10 cellular contexts compared by ENCODE assay signal in genomic region chr7:5823504-5824296, GRCh38. TPM values are rescaled to one million over a fixed set of nuclear protein-coding genes. Genes with fewer than 3 reads are reported as not detected.
A peak's percentile ranks its signal among the peaks of the same experiment; 100 is the strongest.
DNase-seq lines count a peak whose midpoint lies in the region; ATAC-seq, FAIRE-seq and TF ChIP-seq lines count a peak whose summit lies in the region.
"Not testable (repeated sequence)": the region's sequence is repeated elsewhere in the genome, so short reads cannot be mapped to it uniquely, and the experiment has no call there.
"Had no signal": no experiment of that assay in that cellular context is flagged by ENCODE, and none has a peak within 500 bp of the region (broad histone marks: within the 10 kb centered on the region; RNA-seq: fewer than 3 reads in every experiment).

No MANE protein-coding gene starts in this region.

- peaks cover 39% of the 10 kb centered on the region for H3K4me1 Mint-ChIP-seq in activated T-cell treated with anti-CD3 and anti-CD28 coated beads, Interleukin-2, amount 50 U/mL, for 4 hours (ENCODE audit: low read depth)
- H3K4me1 Mint-ChIP-seq in central memory CD8-positive, alpha-beta T cell = peaks cover 19% of the 10 kb centered on the region

- ATAC-seq in A549 (peak in 1 of 2 experiments; percentile 20; a peak in 3 of 6 replicates), GM21529 (IDR thresholded peaks at IDR 0.05; ENCODE audit: unreplicated experiment) (peak; percentile 1), heart right ventricle (peak in 3 of 8 donors; percentile 4 to 61 (median 13))
- ATAC-seq in activated T-cell treated with anti-CD3 and anti-CD28 coated beads, Interleukin-2, amount 50 U/mL, for 4 hours; central memory CD8-positive, alpha-beta T cell (replicated peaks; ENCODE audit: extremely low read depth, poor library complexity, severe bottlenecking): not testable (repeated sequence)

- intact Hi-C loops in heart right ventricle (cut with DNase I) = not testable (repeated sequence)

- H3K36me3 Mint-ChIP-seq in activated T-cell treated with anti-CD3 and anti-CD28 coated beads, Interleukin-2, amount 50 U/mL, for 4 hours (ENCODE audit: insufficient read depth) = not testable (repeated sequence)
- H3K36me3 Mint-ChIP-seq in central memory CD8-positive, alpha-beta T cell (ENCODE audit: insufficient read depth) = peaks cover 23% of the 10 kb centered on the region

- H3K27ac Mint-ChIP-seq in central memory CD8-positive, alpha-beta T cell (ENCODE audit: low read depth) = peak overlapping the region; percentile 73

- peak overlapping the region; percentile 53 for H3K9ac ChIP-seq in OCI-LY3 (ENCODE audit: low read length)

- peak overlapping the region; percentile 49; the same call in 1 of the 2 replicates for H2AFZ ChIP-seq in OCI-LY3 (ENCODE audit: low read depth, low read length)

- H3K9me3 Mint-ChIP-seq in activated T-cell treated with anti-CD3 and anti-CD28 coated beads, Interleukin-2, amount 50 U/mL, for 4 hours; central memory CD8-positive, alpha-beta T cell: not testable (repeated sequence)

- not testable (repeated sequence) for TF ChIP-seq POLR2A in A549 (IDR thresholded peaks at IDR 0.05; ENCODE audit: low read length)

- not testable (repeated sequence) for TF ChIP-seq EP300 in A549 (IDR thresholded peaks at IDR 0.05)

- TF ChIP-seq CTCF in A549 (IDR thresholded peaks at IDR 0.05); OCI-LY3 (IDR thresholded peaks at IDR 0.05; ENCODE audit: low read depth, low read length); heart right ventricle (IDR thresholded peaks at IDR 0.05): not testable (repeated sequence)

- not testable (repeated sequence) for FAIRE-seq in A549 (lab: Jason Lieb, UNC)

- H3K27me3 ChIP-seq in OCI-LY3 (ENCODE audit: low read depth, low read length); heart right ventricle; muscle layer of duodenum (ENCODE audit: low read depth, low read length): not testable (repeated sequence)

- TF ChIP-seq RAD21 in A549 (conservative IDR thresholded peaks at IDR 0.05 in 1 of 2, IDR thresholded peaks at IDR 0.05 in 1 of 2) = not testable (repeated sequence)

- H3K9me3 ChIP-seq in A549; OCI-LY3 (ENCODE audit: insufficient read depth, low read length); heart right ventricle; muscle layer of duodenum (ENCODE audit: control insufficient read depth in 1 of 2, low read length in 2 of 2): not testable (repeated sequence)

- H4K20me1 ChIP-seq in OCI-LY3 (ENCODE audit: insufficient read depth, low read length) = not testable (repeated sequence)

- peak overlapping the region; percentile 85 for H3K4me3 Mint-ChIP-seq in activated T-cell treated with anti-CD3 and anti-CD28 coated beads, Interleukin-2, amount 50 U/mL, for 4 hours
- peak overlapping the region; percentile 61 for H3K4me3 Mint-ChIP-seq in central memory CD8-positive, alpha-beta T cell

- POLR2A ChIA-PET in A549 (lab: Yijun Ruan, JAX) = interaction anchor here (0.6 to 1.1 kb wide), 4 partner anchors 42 to 326 kb away, joined by 3 to 8 read pairs (median 4); partner anchors contain the start of gene RNF216

- H3K27ac ChIP-seq in A549 = peak overlapping the region; percentile 79 to 92
- not testable (repeated sequence) for H3K27ac ChIP-seq in OCI-LY3 (ENCODE audit: low read length); muscle layer of duodenum (ENCODE audit: low read length)
- H3K27ac ChIP-seq in heart right ventricle = peak overlapping the region in 2 of 10 donors; percentile 63 to 93
- peak overlapping the region in 16 of 21 experiments; percentile 20 to 92 (median 82) for H3K27ac ChIP-seq in skin epidermis

- DNase-seq in A549 (ENCODE audit: low read depth in 1 of 2, low spot score in 1 of 2); activated T-cell treated with anti-CD3 and anti-CD28 coated beads, Interleukin-2, amount 50 U/mL, for 4 hours; heart right ventricle: not testable (repeated sequence)
- peak in 1 of 2 donors; percentile 14 for DNase-seq in central memory CD8-positive, alpha-beta T cell (ENCODE audit: low spot score in 2 of 2)

- 14% methylated on average over 12 of the region's 18 CpGs for WGBS in A549 (ENCODE audit: missing lambda C conversion rate)
- WGBS in heart right ventricle, 2 donors = 39 to 50% methylated on average over 17 to 18 of the region's 18 CpGs

- not testable (repeated sequence) for H3K27me3 Mint-ChIP-seq in activated T-cell treated with anti-CD3 and anti-CD28 coated beads, Interleukin-2, amount 50 U/mL, for 4 hours (ENCODE audit: low read depth); central memory CD8-positive, alpha-beta T cell

- not testable (repeated sequence) for H3K79me2 ChIP-seq in OCI-LY3 (ENCODE audit: low read length)

- CTCF ChIA-PET in A549 (lab: Yijun Ruan, JAX) = not testable (repeated sequence)

- not testable (repeated sequence) for H3K4me1 ChIP-seq in A549; OCI-LY3 (ENCODE audit: low read length); muscle layer of duodenum (ENCODE audit: control insufficient read depth in 1 of 2, insufficient read depth in 2 of 2, low read length in 2 of 2)
- H3K4me1 ChIP-seq in heart right ventricle = peaks cover 0 to 18% (median 6%) of the 10 kb centered on the region in 9 donors

- H3K4me3 ChIP-seq in A549 = peak overlapping the region; percentile 81
- peak overlapping the region; percentile 91 for H3K4me3 ChIP-seq in OCI-LY3 (ENCODE audit: low read length)
- peak overlapping the region; percentile 29 to 78 (median 66) for H3K4me3 ChIP-seq in heart right ventricle
- peak overlapping the region; percentile 60 to 78 for H3K4me3 ChIP-seq in muscle layer of duodenum (ENCODE audit: low read depth in 1 of 2, low read length in 2 of 2)
- peak overlapping the region; percentile 52 to 76 (median 66) for H3K4me3 ChIP-seq in skin epidermis

- not testable (repeated sequence) for H3K36me3 ChIP-seq in OCI-LY3 (replicated peaks; ENCODE audit: low read depth, low read length); heart right ventricle; muscle layer of duodenum (ENCODE audit: control insufficient read depth in 1 of 2, insufficient read depth in 2 of 2, low read length in 2 of 2)

- H3K4me2 ChIP-seq in A549 (peak overlapping the region; percentile 89), OCI-LY3 (ENCODE audit: low read length) (peak overlapping the region; percentile 95)

RNA-seq across cellular contexts. Expression of gene RNF216, which starts 42.2 kb away (rescaled TPM):
- polyA plus RNA-seq in A549 (2011; rRNA removed) (32.3 and 32.8 TPM in 2 replicates), A549 (2017; fragmentation: RNase III; extraction: RNeasy Plus Mini Kit Qiagen cat#74134 plus additional on column Dnase treatment) (22.3 to 23.1 TPM (median 22.5 TPM) in 3 replicates), heart right ventricle (10 to 100 TPM; 12.8 to 13.5 TPM)
- polyA plus RNA-seq in A549 (2012; cell fraction: cytosol; rRNA removed) = 14.7 and 17.8 TPM in 2 replicates
- 30.8 and 34.8 TPM in 2 replicates for polyA plus RNA-seq in A549 (2012; cell fraction: nucleus; rRNA removed)
- 39.2 and 39.6 TPM in 2 replicates for polyA minus RNA-seq in A549 (2011; rRNA and poly(A)+ RNA removed)
- total RNA-seq in activated T-cell treated with anti-CD3 and anti-CD28 coated beads, Interleukin-2, amount 50 U/mL, for 4 hours = 10 to 100 TPM; 41.4 to 44.2 (median 43.7) TPM
- total RNA-seq in heart right ventricle = 10 to 100 TPM; 21.1 to 31.5 (median 26.3) TPM

RNA-seq across cellular contexts. Expression of gene OCM, which starts 56.9 kb away (rescaled TPM):
- polyA plus RNA-seq in A549 (2011; rRNA removed) (not detected in 2 replicates), A549 (2017; fragmentation: RNase III; extraction: RNeasy Plus Mini Kit Qiagen cat#74134 plus additional on column Dnase treatment) (not detected in 3 replicates), heart right ventricle (not detected)
- polyA plus RNA-seq in A549 (2012; cell fraction: cytosol; rRNA removed) = not detected in 2 replicates
- not detected in 2 replicates for polyA plus RNA-seq in A549 (2012; cell fraction: nucleus; rRNA removed)
- not detected in 2 replicates for polyA minus RNA-seq in A549 (2011; rRNA and poly(A)+ RNA removed)
- total RNA-seq in activated T-cell treated with anti-CD3 and anti-CD28 coated beads, Interleukin-2, amount 50 U/mL, for 4 hours = under 1 TPM in 1 of 3 donors, not detected in 2; 0.34 TPM
- not detected for total RNA-seq in heart right ventricle
- total RNA-seq: A172, mesenteric fat pad had no signal
